In the genomic region with DNA sequence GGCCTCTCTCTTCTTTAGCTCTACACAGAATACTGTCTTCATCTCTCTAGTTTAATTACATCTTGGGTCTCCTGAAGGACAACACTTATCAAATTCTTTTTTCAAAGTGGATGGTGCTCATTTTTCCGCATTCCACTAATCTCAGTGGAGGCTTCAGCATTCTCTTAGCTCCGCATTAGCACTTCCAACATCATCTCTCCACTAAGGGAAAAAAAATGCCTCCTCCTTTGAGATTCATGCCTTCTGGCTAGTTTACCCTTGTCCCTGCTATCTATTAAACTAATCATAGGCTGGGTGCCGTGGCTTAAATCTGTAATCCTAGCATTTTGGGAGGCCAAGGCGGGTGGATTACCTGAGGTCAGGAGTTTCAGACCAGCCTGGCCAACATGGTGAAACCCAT, we compare ENCODE assay signal across 22 cellular contexts.
"Had no signal": no experiment of that assay in that cellular context is flagged by ENCODE, and none has a peak within 500 bp of the region (broad histone marks: within the 10 kb centered on the region; RNA-seq: fewer than 3 reads in every experiment).

No MANE protein-coding gene starts in this region.

- ATAC-seq: effector memory CD8-positive, alpha-beta T cell; esophagus mucosa; gastrocnemius medialis; heart right ventricle; left cardiac atrium; left lung; left ventricle myocardium superior; lower lobe of right lung had no signal

- H3K4me1 ChIP-seq: colonic mucosa had no signal

- DNase-seq: colonic mucosa; cortex of kidney; effector CD8-positive, alpha-beta T cell; effector memory CD8-positive, alpha-beta T cell; endodermal cell; erythroblast; esophagus squamous epithelium; foreskin fibroblast; foreskin melanocyte; gastrocnemius medialis; glutamatergic neuron; head of caudate nucleus; heart right ventricle; hippocampal formation; left cardiac atrium; left lung; left ventricle myocardium superior; lower lobe of right lung; mesenchymal stem cell; midbrain had no signal

- H3K4me3 ChIP-seq: colonic mucosa, esophagus squamous epithelium, gastrocnemius medialis, heart right ventricle, left lung, lower lobe of right lung had no signal

- H3K27ac ChIP-seq: colonic mucosa, epithelial cell of prostate, esophagus squamous epithelium, heart right ventricle, left lung, lower lobe of right lung had no signal

- H3K36me3 ChIP-seq: colonic mucosa had no signal

- H3K27me3 ChIP-seq: colonic mucosa, esophagus squamous epithelium, gastrocnemius medialis, heart right ventricle, left lung had no signal

- H3K9me3 ChIP-seq: colonic mucosa, esophagus squamous epithelium, gastrocnemius medialis, heart right ventricle, left lung, lower lobe of right lung had no signal
